ENCODE assay signal across 22 cellular contexts in the genomic region with DNA sequence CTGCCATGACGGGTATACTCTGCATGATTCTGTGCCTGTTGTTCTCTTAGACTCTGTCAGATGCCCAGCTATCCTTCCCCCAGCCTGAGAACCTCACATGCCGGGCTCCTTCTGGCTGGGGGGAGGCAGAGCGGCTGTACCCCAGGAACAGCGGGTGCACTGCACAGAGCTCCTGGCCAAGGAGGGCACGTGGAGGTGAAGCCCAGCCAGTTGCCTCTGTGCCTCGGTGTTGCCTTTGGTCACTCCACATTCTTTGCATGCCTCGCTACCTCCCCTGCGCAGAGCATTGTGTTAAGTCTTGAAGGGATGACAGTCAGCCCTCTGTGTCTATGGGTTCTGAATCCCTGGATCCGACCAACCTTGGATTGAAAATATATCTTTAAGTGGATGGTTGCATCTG.
DNase-seq lines count a peak whose midpoint lies in the region; ATAC-seq and TF ChIP-seq lines count a peak whose summit lies in the region.
"Had no signal": no experiment of that assay in that cellular context is flagged by ENCODE, and none has a peak within 500 bp of the region (broad histone marks: within the 10 kb centered on the region; RNA-seq: fewer than 3 reads in every experiment).

No MANE protein-coding gene starts in this region.

- POLR2A ChIA-PET in PC-3 (lab: Charles Lee; ENCODE audit: unreplicated experiment) = no interaction called here

- H3K27me3 ChIP-seq in endodermal cell (ENCODE audit: control insufficient read depth, insufficient read depth, low read length, poor library complexity, severe bottlenecking) = peaks cover 25% of the 10 kb centered on the region
- no peaks in the 10 kb centered on the region for H3K27me3 ChIP-seq in heart right ventricle
- H3K27me3 ChIP-seq in PC-3 (ENCODE audit: low read length) = peaks cover 58% of the 10 kb centered on the region

- no peak overlapping the region for H3K4me2 ChIP-seq in PC-3 (ENCODE audit: low read length)

- no peaks in the 10 kb centered on the region for H4K20me1 ChIP-seq in PC-3 (ENCODE audit: low read length)

- H3K9me3 ChIP-seq in endodermal cell (ENCODE audit: control insufficient read depth, low read length) (no peaks in the 10 kb centered on the region), heart right ventricle (no peaks in the 10 kb centered on the region), PC-3 (ENCODE audit: low read length) (no peaks in the 10 kb centered on the region)

- H3K9me3 Mint-ChIP-seq in endodermal cell = no peaks in the 10 kb centered on the region
- H3K9me3 Mint-ChIP-seq: CD4-positive, CD25-positive, alpha-beta regulatory T cell had no signal

- H2AFZ ChIP-seq in PC-3 (ENCODE audit: low read length) = no peak overlapping the region

- no peaks in the 10 kb centered on the region for H3K36me3 ChIP-seq in endodermal cell (ENCODE audit: control insufficient read depth, insufficient read depth, low read length)
- H3K36me3 ChIP-seq in heart right ventricle = peaks cover 0 to 5% (median 0%) of the 10 kb centered on the region in 9 donors
- no peaks in the 10 kb centered on the region for H3K36me3 ChIP-seq in PC-3 (ENCODE audit: low read depth, low read length)

- DNase-seq in endodermal cell (peak; percentile 63), heart right ventricle (no peak), kidney tubule cell (ENCODE audit: low spot score) (peak; percentile 20), GF-D8 (lab: John Stamatoyannopoulos, UW) (no peak), GDM1 (lab: John Stamatoyannopoulos, UW) (no peak), PC-3 (no peak)
- DNase-seq: CD4-positive, CD25-positive, alpha-beta regulatory T cell; COR-L47; DMS79; GOT3; KBM-7; NCI-H1092 treated with DMSO at 0.1 percent for 48 hours; NCI-H1436 treated with DMSO at 0.1 percent for 48 hours; NCI-H1930; NCI-H226; NCI-H510A treated with DMSO at 0.1 percent for 48 hours; NCI-H774; OCI-M1; SHP77 treated with DMSO at 0.1 percent for 48 hours had no signal

- H3K4me3 Mint-ChIP-seq in endodermal cell = no peak overlapping the region
- H3K4me3 Mint-ChIP-seq: CD4-positive, CD25-positive, alpha-beta regulatory T cell had no signal

- peaks cover 1% of the 10 kb centered on the region for H3K36me3 Mint-ChIP-seq in endodermal cell (ENCODE audit: low read depth)
- H3K36me3 Mint-ChIP-seq: CD4-positive, CD25-positive, alpha-beta regulatory T cell had no signal

- no peaks in the 10 kb centered on the region for H3K4me1 ChIP-seq in endodermal cell (ENCODE audit: control insufficient read depth, insufficient read depth, low read length)
- peaks cover 0 to 24% (median 9%) of the 10 kb centered on the region in 9 donors for H3K4me1 ChIP-seq in heart right ventricle
- H3K4me1 ChIP-seq in PC-3 (ENCODE audit: insufficient read depth, low read length) = no peaks in the 10 kb centered on the region

- no peak overlapping the region for H3K9ac ChIP-seq in endodermal cell (ENCODE audit: extremely low read depth, low read length, poor library complexity, severe bottlenecking)
- H3K9ac ChIP-seq in PC-3 (ENCODE audit: low read length) = no peak overlapping the region

- no peak overlapping the region for H3K27ac Mint-ChIP-seq in endodermal cell
- H3K27ac Mint-ChIP-seq: CD4-positive, CD25-positive, alpha-beta regulatory T cell had no signal

- H3K27me3 Mint-ChIP-seq in endodermal cell (ENCODE audit: insufficient read depth) = peaks cover 46% of the 10 kb centered on the region

- H3K4me1 Mint-ChIP-seq in endodermal cell = peaks cover 11% of the 10 kb centered on the region

- 52 to 79% methylated on average over 6 to 9 of the region's 9 CpGs for WGBS in endodermal cell (ENCODE audit: insufficient coverage in 1 of 2, insufficient read length in 1 of 2), 2 experiments
- WGBS in heart right ventricle, 2 donors = 47 to 58% methylated on average over 9 of the region's 9 CpGs

- H3K4me3 ChIP-seq in endodermal cell (ENCODE audit: low read length) (no peak overlapping the region), heart right ventricle (no peak overlapping the region), PC-3 (ENCODE audit: low read length) (no peak overlapping the region)
- H3K4me3 ChIP-seq: SK-N-MC had no signal

- H3K27ac ChIP-seq in endodermal cell (ENCODE audit: low read depth, low read length) = no peak overlapping the region
- peak overlapping the region in 1 of 10 donors; percentile 6 for H3K27ac ChIP-seq in heart right ventricle
- H3K27ac ChIP-seq in PC-3 (ENCODE audit: low read length) = no peak overlapping the region
- H3K27ac ChIP-seq: SK-N-MC had no signal

- intact Hi-C loops in heart right ventricle (cut with DNase I) = no loop called here
- intact Hi-C loops in PC-3 (cut with micrococcal nuclease) = no loop called here

- TF ChIP-seq CTCF in endodermal cell (conservative IDR thresholded peaks at IDR 0.05) (no peak), heart right ventricle (IDR thresholded peaks at IDR 0.05) (no peak), PC-3 (conservative IDR thresholded peaks at IDR 0.05; ENCODE audit: low read depth, low read length) (no peak)

- no peaks in the 10 kb centered on the region for H3K79me2 ChIP-seq in PC-3 (ENCODE audit: low read length)

- CTCF ChIA-PET in PC-3 (lab: Charles Lee) = no interaction called here

- no peaks in the 10 kb centered on the region for H3F3A ChIP-seq in PC-3 (ENCODE audit: low read length, unreplicated experiment)

- H3K9me2 ChIP-seq in PC-3 (replicated peaks; ENCODE audit: low read length) = no peaks in the 10 kb centered on the region

- no TSS peak for BruUV-seq in PC-3 (replicated peaks; lab: Mats Ljungman, UMichigan)

- ATAC-seq in heart right ventricle (peak in 7 of 8 donors; percentile 22 to 71 (median 52)), GM21360 (IDR thresholded peaks at IDR 0.05; ENCODE audit: unreplicated experiment) (no peak), PC-3 (no peak)
- ATAC-seq: HCT116 had no signal

Comparison
In these comparisons a context has a peak if more than half of its experiments do, and no peak if none do; other contexts are left out.
1. DNase-seq: peak in endodermal cell (single experiment) and kidney tubule cell (single experiment); none in heart right ventricle (0 of 2), GF-D8 (single experiment), GDM1 (single experiment) and PC-3 (single experiment).
2. ATAC-seq: peak in heart right ventricle (7 of 8); none in GM21360 (single experiment) and PC-3 (single experiment).